ENCODE assay signal across 11 cellular contexts in the genomic region with DNA sequence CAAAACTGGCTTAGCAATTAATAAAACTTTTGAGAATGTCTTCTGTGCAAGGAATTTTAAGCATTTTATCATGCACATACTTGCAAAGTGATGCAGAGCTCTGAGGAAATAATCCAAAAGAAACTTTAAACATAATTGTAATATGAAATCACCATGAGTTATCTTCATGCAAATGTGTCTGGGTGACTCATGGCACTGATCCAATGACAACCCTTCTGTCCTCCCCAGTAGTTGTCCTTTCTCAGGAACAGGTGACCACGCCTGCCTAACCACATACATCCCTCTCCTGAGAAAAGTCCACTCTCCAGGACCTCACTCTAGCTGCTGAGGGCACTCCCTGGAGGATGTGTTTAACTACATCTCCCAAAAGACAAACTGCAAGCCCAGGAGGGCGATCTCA.
DNase-seq lines count a peak whose midpoint lies in the region; ATAC-seq and FAIRE-seq lines count a peak whose summit lies in the region.
"Had no signal": no experiment of that assay in that cellular context is flagged by ENCODE, and none has a peak within 500 bp of the region (broad histone marks: within the 10 kb centered on the region; RNA-seq: fewer than 3 reads in every experiment).

No MANE protein-coding gene starts in this region.

- H3K9me3 Mint-ChIP-seq in naive thymus-derived CD8-positive, alpha-beta T cell, result peaks cover 0 to 6% (median 0%) of the 10 kb centered on the region in 9 donors

- H3K4me3 Mint-ChIP-seq in naive thymus-derived CD8-positive, alpha-beta T cell, result no peak overlapping the region

- peak; percentile 90 for DNase-seq in AG20443 (ENCODE audit: low spot score)
- peak; percentile 82 for DNase-seq in HTR-8/SVneo (ENCODE audit: insufficient read length, low spot score)
- DNase-seq in brain pericyte (ENCODE audit: low read depth, low spot score), result peak; percentile 5
- DNase-seq in kidney glomerular epithelial cell (lab: John Stamatoyannopoulos, UW), result peak; percentile 96
- no peak for DNase-seq in Kasumi-1 (lab: John Stamatoyannopoulos, UW)
- no peak for DNase-seq in NCI-H1092 (lab: John Stamatoyannopoulos, UW)
- DNase-seq in activated CD4-positive, alpha-beta T cell treated with anti-CD3 and anti-CD28 coated beads, Interleukin-2, amount 50 U/mL, for 1 hour, result no peak
- no peak for DNase-seq in naive thymus-derived CD8-positive, alpha-beta T cell
- DNase-seq: DND-41; NCI-H1436; stimulated activated CD4-positive, alpha-beta T cell treated with anti-CD3 and anti-CD28 coated beads, Interleukin-15, amount 100 ng/mL, for 24 hours had no signal

- H3K27ac Mint-ChIP-seq in naive thymus-derived CD8-positive, alpha-beta T cell, result no peak overlapping the region

- FAIRE-seq in HTR-8/SVneo (lab: Jason Lieb, UNC), result peak; percentile 96

- H3K4me1 Mint-ChIP-seq in naive thymus-derived CD8-positive, alpha-beta T cell, result no peaks in the 10 kb centered on the region

- no peaks in the 10 kb centered on the region for H3K36me3 Mint-ChIP-seq in naive thymus-derived CD8-positive, alpha-beta T cell

- no peak for ATAC-seq in naive thymus-derived CD8-positive, alpha-beta T cell

- H3K27me3 Mint-ChIP-seq in naive thymus-derived CD8-positive, alpha-beta T cell, result peaks cover 0 to 3% (median 1%) of the 10 kb centered on the region in 5 donors

- POLR2A ChIA-PET in naive thymus-derived CD8-positive, alpha-beta T cell (lab: Charles Lee), result no interaction called here

Comparison
In these comparisons a context has a peak if more than half of its experiments do, and no peak if none do; other contexts are left out.
1. DNase-seq: peak in AG20443 (single experiment), HTR-8/SVneo (single experiment), brain pericyte (single experiment) and kidney glomerular epithelial cell (single experiment); none in Kasumi-1 (0 of 2), NCI-H1092 (single experiment), activated CD4-positive, alpha-beta T cell treated with anti-CD3 and anti-CD28 coated beads, Interleukin-2, amount 50 U/mL, for 1 hour (single experiment) and naive thymus-derived CD8-positive, alpha-beta T cell (0 of 10).